In genomic region chr2:108889907-108890306, GRCh38 we compare ENCODE assay signal across 21 cellular contexts.
"Had no signal": no experiment of that assay in that cellular context is flagged by ENCODE, and none has a peak within 500 bp of the region (broad histone marks: within the 10 kb centered on the region; RNA-seq: fewer than 3 reads in every experiment).

No MANE protein-coding gene starts in this region.

- H3K36me3 ChIP-seq: colonic mucosa, gastrocnemius medialis, heart right ventricle, left ventricle myocardium inferior, lower lobe of right lung had no signal

- H3K9me3 ChIP-seq: colonic mucosa had no signal

- H3K27me3 ChIP-seq: colonic mucosa, esophagus squamous epithelium, gastrocnemius medialis, heart right ventricle had no signal

- DNase-seq: colonic mucosa; cortex of kidney; effector CD8-positive, alpha-beta T cell; effector memory CD8-positive, alpha-beta T cell; endodermal cell; erythroblast; esophagus squamous epithelium; foreskin fibroblast; foreskin melanocyte; gastrocnemius medialis; glutamatergic neuron; head of caudate nucleus; heart right ventricle; hippocampal formation; left cardiac atrium; left ventricle myocardium inferior; lower lobe of right lung; mesenchymal stem cell; mucosa of descending colon; naive B cell had no signal

- H3K27ac ChIP-seq: colonic mucosa, epithelial cell of prostate, esophagus squamous epithelium, gastrocnemius medialis, heart right ventricle, left ventricle myocardium inferior, lower lobe of right lung had no signal

- H3K4me1 ChIP-seq: colonic mucosa, esophagus squamous epithelium, gastrocnemius medialis, heart right ventricle, left ventricle myocardium inferior, lower lobe of right lung had no signal

- H3K4me3 ChIP-seq: colonic mucosa, esophagus squamous epithelium, gastrocnemius medialis, heart right ventricle, left ventricle myocardium inferior, lower lobe of right lung, mucosa of descending colon had no signal
